ENCODE assay signal across 36 cellular contexts in genomic region chr4:63430105-63430504, GRCh38.
"Had no signal": no experiment of that assay in that cellular context is flagged by ENCODE, and none has a peak within 500 bp of the region (broad histone marks: within the 10 kb centered on the region; RNA-seq: fewer than 3 reads in every experiment).

No MANE protein-coding gene starts in this region.

- H3K4me3 ChIP-seq: PC-9 had no signal

- H3K27ac Mint-ChIP-seq: activated CD4-positive, alpha-beta memory T cell treated with anti-CD3 and anti-CD28 coated beads, Interleukin-2, amount 10 ng/mL, durations not matched to agents 7 days and 5 days; activated CD8-positive, alpha-beta memory T cell treated with anti-CD3 and anti-CD28 coated beads, Interleukin-2, amount 10 ng/mL, durations not matched to agents 7 days and 5 days; activated naive CD8-positive, alpha-beta T cell treated with anti-CD3 and anti-CD28 coated beads for 36 hours; activated T-cell treated with anti-CD3 and anti-CD28 coated beads, Interleukin-2, amount 50 U/mL, for 72 hours; activated T-helper 17 cell treated with anti-CD3 and anti-CD28 coated beads, Interleukin-2, amount 50 U/mL, for 72 hours had no signal

- H3K4me2 ChIP-seq: PC-9 had no signal

- ATAC-seq: activated CD8-positive, alpha-beta memory T cell treated with anti-CD3 and anti-CD28 coated beads, Interleukin-2, amount 10 ng/mL, durations not matched to agents 7 days and 5 days; activated T-cell treated with anti-CD3 and anti-CD28 coated beads, Interleukin-2, amount 50 U/mL, for 72 hours; activated T-helper 17 cell treated with anti-CD3 and anti-CD28 coated beads, Interleukin-2, amount 50 U/mL, for 72 hours had no signal

- H3K4me3 Mint-ChIP-seq: activated CD4-positive, alpha-beta memory T cell treated with anti-CD3 and anti-CD28 coated beads, Interleukin-2, amount 10 ng/mL, durations not matched to agents 7 days and 5 days; activated CD8-positive, alpha-beta memory T cell treated with anti-CD3 and anti-CD28 coated beads, Interleukin-2, amount 10 ng/mL, durations not matched to agents 7 days and 5 days; activated naive CD8-positive, alpha-beta T cell treated with anti-CD3 and anti-CD28 coated beads for 36 hours; activated T-cell treated with anti-CD3 and anti-CD28 coated beads, Interleukin-2, amount 50 U/mL, for 72 hours; activated T-helper 17 cell treated with anti-CD3 and anti-CD28 coated beads, Interleukin-2, amount 50 U/mL, for 72 hours had no signal

- H3K27ac ChIP-seq: PC-9, WERI-Rb-1 had no signal

- H2AFZ ChIP-seq: PC-9 had no signal

- DNase-seq: activated CD4-positive, alpha-beta memory T cell treated with anti-CD3 and anti-CD28 coated beads, Interleukin-2, amount 10 ng/mL, durations not matched to agents 7 days and 5 days; activated CD4-positive, alpha-beta T cell treated with anti-CD3 and anti-CD28 coated beads for 1 hour; activated CD4-positive, alpha-beta T cell treated with anti-CD3 and anti-CD28 coated beads for 48 hours; activated CD4-positive, CD25-positive, alpha-beta regulatory T cell; activated CD8-positive, alpha-beta memory T cell treated with anti-CD3 and anti-CD28 coated beads for 24 hours; activated CD8-positive, alpha-beta memory T cell treated with anti-CD3 and anti-CD28 coated beads, Interleukin-2, amount 10 ng/mL, durations not matched to agents 7 days and 5 days; activated effector memory CD4-positive, alpha-beta T cell treated with anti-CD3 and anti-CD28 coated beads, Interleukin-2, amount 50 U/mL, for 16 hours; activated naive CD4-positive, alpha-beta T cell; activated naive CD4-positive, alpha-beta T cell treated with anti-CD3 and anti-CD28 coated beads, Interleukin-2, amount 50 U/mL, for 16 hours; activated naive CD8-positive, alpha-beta T cell treated with anti-CD3 and anti-CD28 coated beads for 36 hours; activated T-cell treated with anti-CD3 and anti-CD28 coated beads, Interleukin-2, amount 50 U/mL, for 1 hour; activated T-cell treated with anti-CD3 and anti-CD28 coated beads, Interleukin-2, amount 50 U/mL, for 72 hours; amniotic stem cell; aorta; caudate nucleus; cerebellar nuclear complex; Kasumi-1; NCI-H1092 treated with DMSO at 0.1 percent for 48 hours; NCI-H1417; NCI-H146; NCI-H187; NCI-H2029 treated with DMSO at 0.1 percent for 48 hours; NCI-H2107; NCI-H2171; NCI-H510A; NCI-H526; NCI-H748 treated with DMSO at 0.1 percent for 48 hours; NK-92 treated with Interleukin-12 subunit alpha and Interleukin-12 subunit beta, amount 100 ng/mL, for 24 hours; PC-9; Right ventricle myocardium superior; SW 1271; T-helper 1 cell; T-helper 2 cell; T-helper 9 cell; WERI-Rb-1 had no signal

- H3K4me1 Mint-ChIP-seq: activated CD4-positive, alpha-beta memory T cell treated with anti-CD3 and anti-CD28 coated beads, Interleukin-2, amount 10 ng/mL, durations not matched to agents 7 days and 5 days; activated CD8-positive, alpha-beta memory T cell treated with anti-CD3 and anti-CD28 coated beads, Interleukin-2, amount 10 ng/mL, durations not matched to agents 7 days and 5 days; activated naive CD8-positive, alpha-beta T cell treated with anti-CD3 and anti-CD28 coated beads for 36 hours; activated T-helper 17 cell treated with anti-CD3 and anti-CD28 coated beads, Interleukin-2, amount 50 U/mL, for 72 hours had no signal

- H3K36me3 Mint-ChIP-seq: activated CD8-positive, alpha-beta memory T cell treated with anti-CD3 and anti-CD28 coated beads, Interleukin-2, amount 10 ng/mL, durations not matched to agents 7 days and 5 days; activated naive CD8-positive, alpha-beta T cell treated with anti-CD3 and anti-CD28 coated beads for 36 hours had no signal

- H3K36me3 ChIP-seq: WERI-Rb-1 had no signal
